Comparison of ENCODE assay signal across 8 cellular contexts in genomic region chr11:66291706-66292542, GRCh38. TPM values are rescaled to one million over a fixed set of nuclear protein-coding genes. Genes with fewer than 3 reads are reported as not detected.
A peak's percentile ranks its signal among the peaks of the same experiment; 100 is the strongest.
DNase-seq lines count a peak whose midpoint lies in the region; ATAC-seq and TF ChIP-seq lines count a peak whose summit lies in the region.

Gene TMEM151A (plus strand): TSS chr11:66291894. CDS start chr11:66292014, 120 bp downstream.

- H3K36me3 ChIP-seq in BE2C: peaks cover under 1% of the 10 kb centered on the region; the same call in 1 of the 2 replicates
- H3K36me3 ChIP-seq in naive thymus-derived CD4-positive, alpha-beta T cell (ENCODE audit: control insufficient read depth in 2 of 3, insufficient read depth in 3 of 3, low read length in 3 of 3): no peaks in the 10 kb centered on the region

- H3K4me3 ChIP-seq in BE2C (ENCODE audit: low read depth, low read length): peak within 1 kb of the TSS; percentile 60
- H3K4me3 ChIP-seq in naive thymus-derived CD4-positive, alpha-beta T cell (ENCODE audit: low read length): no peak within 1 kb of the TSS

- POLR2A ChIA-PET in naive thymus-derived CD4-positive, alpha-beta T cell (lab: Charles Lee): interaction anchor here (0.6 to 1.3 kb wide), 3 partner anchors 9 to 916 kb away, joined by 3 to 5 read pairs (median 3); partner anchors contain the start of gene RIN1

- peak within 1 kb of the TSS; percentile 58 to 94 (median 89) for H3K4me3 Mint-ChIP-seq in naive thymus-derived CD4-positive, alpha-beta T cell

- peak within 1 kb of the TSS; percentile 99 for H3K27ac ChIP-seq in caudate nucleus (ENCODE audit: low read depth, low read length)
- no peak within 1 kb of the TSS for H3K27ac ChIP-seq in naive thymus-derived CD4-positive, alpha-beta T cell (ENCODE audit: low read depth, low read length)

- ATAC-seq in naive thymus-derived CD4-positive, alpha-beta T cell: no peak
- no peak for ATAC-seq in activated CD4-positive, CD25-positive, alpha-beta regulatory T cell treated with anti-CD3 and anti-CD28 coated beads, Interleukin-2, amount 50 U/mL, for 24 hours
- ATAC-seq in HG03280 (IDR thresholded peaks at IDR 0.05; ENCODE audit: unreplicated experiment) (no peak), GM19452 (IDR thresholded peaks at IDR 0.05; ENCODE audit: unreplicated experiment) (no peak)

- DNase-seq in BE2C (peak; percentile 56), HuH-7.5 (ENCODE audit: low spot score) (peak; percentile 97), caudate nucleus (lab: John Stamatoyannopoulos, UW) (peak in 28 of 61 donors; percentile 16 to 71 (median 40)), AG08396 (ENCODE audit: low spot score) (no peak)
- peak in 2 of 9 donors; percentile 31 to 57 for DNase-seq in naive thymus-derived CD4-positive, alpha-beta T cell

- peaks cover 0 to 4% (median 0%) of the 10 kb centered on the region in 5 donors for H3K36me3 Mint-ChIP-seq in naive thymus-derived CD4-positive, alpha-beta T cell

- H3K27ac Mint-ChIP-seq in naive thymus-derived CD4-positive, alpha-beta T cell: peak within 1 kb of the TSS in 7 of 9 donors; percentile 3 to 80 (median 42)

- peaks cover 5% of the 10 kb centered on the region for H3K4me1 ChIP-seq in BE2C
- peaks cover 18 to 19% of the 10 kb centered on the region in 2 donors for H3K4me1 ChIP-seq in naive thymus-derived CD4-positive, alpha-beta T cell (ENCODE audit: control insufficient read depth in 2 of 2, insufficient read depth in 2 of 2, low read length in 2 of 2)

- intact Hi-C loops in naive thymus-derived CD4-positive, alpha-beta T cell (cut with micrococcal nuclease): no loop called here

- no peak for TF ChIP-seq CTCF in BE2C (IDR thresholded peaks at IDR 0.05; ENCODE audit: low read depth, low read length)

- peaks cover 0 to 1% (median 0%) of the 10 kb centered on the region in 11 donors for H3K9me3 Mint-ChIP-seq in naive thymus-derived CD4-positive, alpha-beta T cell

- H3K9me3 ChIP-seq in BE2C: no peaks in the 10 kb centered on the region
- no peaks in the 10 kb centered on the region for H3K9me3 ChIP-seq in naive thymus-derived CD4-positive, alpha-beta T cell (ENCODE audit: control insufficient read depth in 2 of 3, low read length in 3 of 3)

- CTCF ChIA-PET in naive thymus-derived CD4-positive, alpha-beta T cell (lab: Charles Lee): interaction anchor here (1.0 kb wide), 1 partner anchor 677 kb away, joined by 3 read pairs; no protein-coding TSS in a partner anchor

- peaks cover 13 to 39% (median 13%) of the 10 kb centered on the region in 5 donors for H3K27me3 Mint-ChIP-seq in naive thymus-derived CD4-positive, alpha-beta T cell

- H3K4me1 Mint-ChIP-seq in naive thymus-derived CD4-positive, alpha-beta T cell: peaks cover 14 to 41% (median 33%) of the 10 kb centered on the region in 7 donors

- H3K27me3 ChIP-seq in BE2C: no peaks in the 10 kb centered on the region
- peaks cover 0 to 7% of the 10 kb centered on the region in 2 donors for H3K27me3 ChIP-seq in naive thymus-derived CD4-positive, alpha-beta T cell (ENCODE audit: control insufficient read depth in 2 of 2, insufficient read depth in 2 of 2, low read length in 2 of 2)

RNA-seq across cellular contexts. Expression of gene TMEM151A, which starts in this region (rescaled TPM):
- polyA plus RNA-seq in BE2C (2012; ENCODE audit: insufficient read depth, insufficient read length, low read depth): 16.8 TPM
- total RNA-seq in naive thymus-derived CD4-positive, alpha-beta T cell: under 1 TPM in 2 of 5 experiments, not detected in 3; 0.11 to 0.29 TPM
- not detected for polyA plus RNA-seq in naive thymus-derived CD4-positive, alpha-beta T cell
